In the genomic region with DNA sequence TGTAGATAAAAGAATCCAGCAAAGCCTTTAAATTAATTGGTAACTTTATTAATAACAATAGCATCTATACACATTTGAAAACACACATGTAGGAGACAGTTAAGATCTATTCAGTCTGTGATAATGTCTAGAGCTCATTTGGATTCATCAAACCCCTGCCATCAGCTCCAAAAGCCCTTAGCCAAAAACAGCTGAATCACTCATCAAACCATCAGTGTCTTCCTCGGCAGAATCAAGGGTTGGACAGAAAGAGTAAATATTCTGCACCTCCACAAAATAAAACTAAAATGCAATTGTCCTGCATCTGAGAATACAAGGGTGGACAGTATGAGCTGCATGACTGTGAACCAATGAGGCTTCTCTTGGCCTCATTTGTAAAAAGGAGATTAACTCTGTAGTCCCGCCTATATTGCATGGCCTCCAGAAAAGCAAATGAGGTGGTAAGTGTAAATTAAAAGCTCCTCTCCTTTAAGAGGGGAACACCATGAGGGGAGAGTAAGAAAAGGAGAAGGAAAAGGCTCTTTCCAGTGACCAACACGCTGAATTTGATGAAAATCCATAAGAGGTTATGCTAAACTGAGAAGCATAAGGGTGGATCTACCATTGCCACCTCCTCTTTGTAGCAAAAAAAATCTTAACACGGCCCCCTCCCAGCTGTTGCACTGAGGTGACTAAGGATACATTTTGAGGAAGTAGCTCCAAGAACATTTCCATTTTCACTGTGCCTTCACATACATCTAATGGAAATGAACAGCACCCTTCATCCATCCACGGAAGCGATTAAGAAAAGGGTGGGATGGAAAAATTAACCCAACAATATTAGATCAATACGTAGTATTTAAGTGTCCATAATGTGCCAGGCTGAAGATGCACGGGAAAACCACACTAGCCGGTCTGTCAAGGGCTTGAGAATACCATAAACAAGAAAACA, we compare ENCODE assay signal across 8 cellular contexts. TPM values are rescaled to one million over a fixed set of nuclear protein-coding genes. Genes with fewer than 3 reads are reported as not detected.
DNase-seq lines count a peak whose midpoint lies in the region; ATAC-seq, FAIRE-seq and TF ChIP-seq lines count a peak whose summit lies in the region.

No MANE protein-coding gene starts in this region.

- DNase-seq in DMS 273 (lab: John Stamatoyannopoulos, UW; ENCODE audit: unreplicated experiment) = peak; percentile 83
- peak; percentile 30 for DNase-seq in IMR-90
- peak; percentile 49 for DNase-seq in OCI-M2 (lab: John Stamatoyannopoulos, UW; ENCODE audit: unreplicated experiment)
- DNase-seq in effector memory CD4-positive, alpha-beta T cell = no peak
- no peak for DNase-seq in neuronal stem cell (ENCODE audit: low spot score)
- DNase-seq in GM19239 (ENCODE audit: insufficient read length, low spot score) = no peak

- TF ChIP-seq RAD21 in IMR-90 (IDR thresholded peaks at IDR 0.05; ENCODE audit: low read length) = no peak

- no peaks in the 10 kb centered on the region for H3K9me1 ChIP-seq in IMR-90 (ENCODE audit: insufficient read depth, low read length)

- no peak overlapping the region; the same call in 1 of the 2 replicates for H3K18ac ChIP-seq in IMR-90 (ENCODE audit: low read depth, low read length)
- no peak overlapping the region for H3K18ac ChIP-seq in neuronal stem cell (ENCODE audit: low read length)

- no peak overlapping the region for H2BK12ac ChIP-seq in neuronal stem cell (ENCODE audit: low read length)

- H2AFZ ChIP-seq in IMR-90 (replicated peaks; ENCODE audit: low read length, poor library complexity) (peak overlapping the region; percentile 54), neuronal stem cell (ENCODE audit: low read length) (no peak overlapping the region)

- TF ChIP-seq CTCF in IMR-90 (conservative IDR thresholded peaks at IDR 0.05; ENCODE audit: low read depth, low read length) = no peak

- H3K4me2 ChIP-seq in IMR-90 (ENCODE audit: low read depth, low read length) = peak overlapping the region; percentile 97
- H3K4me2 ChIP-seq in neuronal stem cell (ENCODE audit: insufficient read depth, low read length, poor library complexity, severe bottlenecking) = peak overlapping the region; percentile 79

- no CpG with 5 or more reads among the region's 9 CpGs for WGBS in IMR-90 (ENCODE audit: extremely low coverage in 2 of 2, insufficient read length in 1 of 2), 2 experiments
- WGBS in neuronal stem cell (ENCODE audit: extremely low coverage in 2 of 2, insufficient read length in 2 of 2, insufficient replicate concordance in 1 of 2), 2 donors = no CpG with 5 or more reads among the region's 9 CpGs

- H3K9me3 ChIP-seq in IMR-90 (ENCODE audit: control insufficient read depth, insufficient read depth, low read length) (no peaks in the 10 kb centered on the region), neuronal stem cell (replicated peaks in 1 of 2; ENCODE audit: control insufficient read depth in 2 of 2, insufficient read depth in 1 of 2, low read depth in 1 of 2, low read length in 2 of 2) (no peaks in the 10 kb centered on the region)
- no peaks in the 10 kb centered on the region for H3K9me3 ChIP-seq in effector memory CD4-positive, alpha-beta T cell (ENCODE audit: control insufficient read depth, low read length)

- H4K8ac ChIP-seq in IMR-90 (ENCODE audit: low read depth in 2 of 2, low read length in 2 of 2) (peak overlapping the region; percentile 10 to 17; a peak in 3 of 4 replicates), neuronal stem cell (ENCODE audit: low read depth, low read length) (no peak overlapping the region)

- H4K5ac ChIP-seq in IMR-90 (ENCODE audit: low read depth, low read length) = no peak overlapping the region

- no peak for TF ChIP-seq POLR2A in IMR-90 (IDR thresholded peaks at IDR 0.05; ENCODE audit: low read depth, low read length)

- H3K23ac ChIP-seq in IMR-90 (ENCODE audit: low read depth, low read length) (peak overlapping the region; percentile 8), neuronal stem cell (ENCODE audit: low read depth, low read length, poor library complexity) (no peak overlapping the region)

- H2AK5ac ChIP-seq in IMR-90 (ENCODE audit: low read depth, low read length) = 0 out of 2 replicates have a peak overlapping the region, but pooled peaks have one; percentile 33
- no peak overlapping the region for H2AK5ac ChIP-seq in neuronal stem cell (ENCODE audit: low read depth, low read length)

- H3K4ac ChIP-seq in IMR-90 (ENCODE audit: low read depth, low read length) (peak overlapping the region; percentile 9), neuronal stem cell (ENCODE audit: low read length) (no peak overlapping the region)

- H2BK15ac ChIP-seq in IMR-90 (ENCODE audit: low read depth, low read length) (no peak overlapping the region), neuronal stem cell (ENCODE audit: low read length) (no peak overlapping the region)

- H3K4me3 ChIP-seq in IMR-90 (ENCODE audit: insufficient read depth, low read depth, low read length) (peak overlapping the region; percentile 47), neuronal stem cell (ENCODE audit: low read length in 2 of 2) (peak overlapping the region; percentile 76 to 86)
- H3K4me3 ChIP-seq in effector memory CD4-positive, alpha-beta T cell (ENCODE audit: insufficient read depth, low read depth, low read length, poor library complexity, severe bottlenecking) = peak overlapping the region; percentile 66

- H2AK9ac ChIP-seq in IMR-90 (replicated peaks; ENCODE audit: low read depth, low read length, poor library complexity) = peak overlapping the region; percentile 0

- BruUV-seq in IMR-90 (replicated peaks; lab: Mats Ljungman, UMichigan) = no TSS peak

- intact Hi-C loops in IMR-90 (cut with micrococcal nuclease) = no loop called here

- in situ Hi-C loops in IMR-90 (cut with MboI; ENCODE audit: low sequenced_read_pairs) = no loop called here

- 0 out of 2 replicates have a peak overlapping the region, but pooled peaks have one; percentile 9 for H2BK20ac ChIP-seq in IMR-90 (ENCODE audit: low read depth, low read length)

- no peak for FAIRE-seq in GM19239 (lab: Jason Lieb, UNC)

- peak overlapping the region; percentile 71 for H3K56ac ChIP-seq in IMR-90 (ENCODE audit: extremely low read depth, insufficient read depth, low read length)

- H3K27ac ChIP-seq in IMR-90 (ENCODE audit: insufficient read depth, low read length) (peak overlapping the region; percentile 65), neuronal stem cell (replicated peaks; ENCODE audit: low read length) (peak overlapping the region; percentile 3)
- peak overlapping the region; percentile 81 for H3K27ac ChIP-seq in effector memory CD4-positive, alpha-beta T cell (ENCODE audit: insufficient read depth, low read length, poor library complexity, severe bottlenecking)

- CTCF ChIA-PET in IMR-90 (lab: Yijun Ruan, JAX) = interaction anchor here (0.5 kb wide), 1 partner anchor 180 kb away, joined by 3 read pairs; no protein-coding TSS in a partner anchor

- peaks cover 15% of the 10 kb centered on the region for H4K20me1 ChIP-seq in IMR-90 (ENCODE audit: insufficient read depth, low read length)

- H3K4me1 ChIP-seq in IMR-90 (ENCODE audit: control insufficient read depth, insufficient read depth, low read length) (peaks cover 3% of the 10 kb centered on the region; the same call in 1 of the 2 replicates), neuronal stem cell (ENCODE audit: control insufficient read depth in 2 of 2, insufficient read depth in 1 of 2, low read depth in 1 of 2, low read length in 2 of 2) (peaks cover 4 to 14% of the 10 kb centered on the region in 2 donors)
- H3K4me1 ChIP-seq in effector memory CD4-positive, alpha-beta T cell (ENCODE audit: control insufficient read depth, insufficient read depth, low read length, poor library complexity, severe bottlenecking) = peaks cover 6% of the 10 kb centered on the region

- H3K36me3 ChIP-seq in IMR-90 (ENCODE audit: control insufficient read depth, insufficient read depth, low read length) (no peaks in the 10 kb centered on the region), neuronal stem cell (replicated peaks in 1 of 2; ENCODE audit: control insufficient read depth in 2 of 2, insufficient read depth in 2 of 2, low read length in 2 of 2) (no peaks in the 10 kb centered on the region)
- H3K36me3 ChIP-seq in effector memory CD4-positive, alpha-beta T cell (ENCODE audit: control insufficient read depth, insufficient read depth, low read length) = no peaks in the 10 kb centered on the region

- H2BK120ac ChIP-seq in IMR-90 (ENCODE audit: low read depth, low read length) = 0 out of 2 replicates have a peak overlapping the region, but pooled peaks have one; percentile 1
- no peak overlapping the region for H2BK120ac ChIP-seq in neuronal stem cell (ENCODE audit: low read depth, low read length)

- H3K14ac ChIP-seq in IMR-90 (replicated peaks; ENCODE audit: low read depth, low read length) (peak overlapping the region; percentile 54), neuronal stem cell (ENCODE audit: low read length) (no peak overlapping the region)

- H3K9ac ChIP-seq in IMR-90 (ENCODE audit: low read depth, low read length) = peak overlapping the region; percentile 64
- H3K9ac ChIP-seq in neuronal stem cell (ENCODE audit: low read depth, low read length, poor library complexity) = no peak overlapping the region

- POLR2A ChIA-PET in IMR-90 (lab: Charles Lee; ENCODE audit: unreplicated experiment) = no interaction called here

- dilution Hi-C loops in IMR-90 (cut with HindIII; ENCODE audit: low sequenced_read_pairs, unreplicated experiment) = no loop called here

- ATAC-seq in IMR-90 (ENCODE audit: low read depth) = no peak
- no peak for ATAC-seq in GM18519 (IDR thresholded peaks at IDR 0.05; ENCODE audit: low FRiP score, unreplicated experiment)
- no peak for ATAC-seq in GM21515 (IDR thresholded peaks at IDR 0.05; ENCODE audit: unreplicated experiment)

- H4K91ac ChIP-seq in IMR-90 (ENCODE audit: insufficient read depth, low read depth, low read length) (peak overlapping the region; percentile 5), neuronal stem cell (ENCODE audit: low read depth, low read length, poor library complexity) (no peak overlapping the region)

- H2BK5ac ChIP-seq in IMR-90 (ENCODE audit: low read depth, low read length, poor library complexity, severe bottlenecking) (peak overlapping the region; percentile 25), neuronal stem cell (ENCODE audit: low read length) (no peak overlapping the region)

- H3K27me3 ChIP-seq in IMR-90 (ENCODE audit: control insufficient read depth, insufficient read depth, low read length) = no peaks in the 10 kb centered on the region
- H3K27me3 ChIP-seq in effector memory CD4-positive, alpha-beta T cell (replicated peaks; ENCODE audit: control insufficient read depth, insufficient read depth, low read length, poor library complexity, severe bottlenecking) = no peaks in the 10 kb centered on the region
- no peaks in the 10 kb centered on the region for H3K27me3 ChIP-seq in neuronal stem cell (ENCODE audit: control insufficient read depth in 3 of 3, insufficient read depth in 3 of 3, low read depth in 1 of 3, low read length in 3 of 3)

- peaks cover 3 to 19% of the 10 kb centered on the region in 2 experiments for H3K79me1 ChIP-seq in IMR-90 (ENCODE audit: low read depth in 1 of 2, low read length in 2 of 2)
- H3K79me1 ChIP-seq in neuronal stem cell (ENCODE audit: low read depth, low read length) = no peaks in the 10 kb centered on the region

RNA-seq across cellular contexts. Expression of a gene that starts 14.7 kb away (rescaled TPM):
- 3.4 and 4.4 TPM in 2 replicates for total RNA-seq in IMR-90 (2012; rRNA removed)
- polyA plus RNA-seq in IMR-90 (2012; rRNA removed) = 12.6 and 14.2 TPM in 2 replicates
- 19.5 and 20.0 TPM in 2 replicates for polyA plus RNA-seq in IMR-90 (2012; cell fraction: cytosol; rRNA removed)
- 14.7 and 18.9 TPM in 2 replicates for polyA plus RNA-seq in IMR-90 (2012; cell fraction: nucleus; rRNA removed; ENCODE audit: low replicate concordance)
- polyA plus RNA-seq in neuronal stem cell (2013, experiment 1 of 2) = 9.8 TPM
- polyA plus RNA-seq in neuronal stem cell (2013, experiment 2 of 2) = 9.9 TPM

RNA-seq across cellular contexts. Expression of a gene that starts 32.9 kb away (rescaled TPM):
- total RNA-seq in IMR-90 (2012; rRNA removed) = 15.4 and 16.4 TPM in 2 replicates
- polyA plus RNA-seq in IMR-90 (2012; rRNA removed) = 18.1 and 19.6 TPM in 2 replicates
- polyA plus RNA-seq in IMR-90 (2012; cell fraction: cytosol; rRNA removed) = 14.5 and 15.6 TPM in 2 replicates
- polyA plus RNA-seq in IMR-90 (2012; cell fraction: nucleus; rRNA removed; ENCODE audit: low replicate concordance) = 22.0 and 25.1 TPM in 2 replicates
- polyA plus RNA-seq in neuronal stem cell (2013, experiment 1 of 2) = 34.2 TPM
- polyA plus RNA-seq in neuronal stem cell (2013, experiment 2 of 2) = 35.2 TPM

RNA-seq across cellular contexts. Expression of a gene that starts 42.9 kb away (rescaled TPM):
- total RNA-seq in IMR-90 (2012; rRNA removed) = 6.6 and 11.4 TPM in 2 replicates
- 62.6 and 64.4 TPM in 2 replicates for polyA plus RNA-seq in IMR-90 (2012; rRNA removed)
- 29.9 and 58.3 TPM in 2 replicates for polyA plus RNA-seq in IMR-90 (2012; cell fraction: cytosol; rRNA removed)
- polyA plus RNA-seq in IMR-90 (2012; cell fraction: nucleus; rRNA removed; ENCODE audit: low replicate concordance) = 49.8 and 67.0 TPM in 2 replicates
- 62.5 TPM for polyA plus RNA-seq in neuronal stem cell (2013, experiment 1 of 2)
- 63.2 TPM for polyA plus RNA-seq in neuronal stem cell (2013, experiment 2 of 2)

RNA-seq across cellular contexts. Expression of a gene that starts 52.0 kb away (rescaled TPM):
- 1.7 and 2.0 TPM in 2 replicates for total RNA-seq in IMR-90 (2012; rRNA removed)
- polyA plus RNA-seq in IMR-90 (2012; rRNA removed) = 14.3 and 14.6 TPM in 2 replicates
- 4.5 and 6.0 TPM in 2 replicates for polyA plus RNA-seq in IMR-90 (2012; cell fraction: cytosol; rRNA removed)
- 64.8 and 76.3 TPM in 2 replicates for polyA plus RNA-seq in IMR-90 (2012; cell fraction: nucleus; rRNA removed; ENCODE audit: low replicate concordance)
- polyA plus RNA-seq in neuronal stem cell (2013, experiment 1 of 2) = 2.4 TPM
- polyA plus RNA-seq in neuronal stem cell (2013, experiment 2 of 2) = 1.9 TPM

Comparison
In these comparisons a context has a peak if more than half of its experiments do, and no peak if none do; other contexts are left out.
1. DNase-seq: peak in DMS 273 (single experiment), IMR-90 (single experiment) and OCI-M2 (single experiment); none in effector memory CD4-positive, alpha-beta T cell (0 of 3), neuronal stem cell (single experiment) and GM19239 (single experiment).
2. H3K27ac ChIP-seq: peak in every context shown above with its lines; median percentile 81 in effector memory CD4-positive, alpha-beta T cell; 65 in IMR-90; 3 in neuronal stem cell.
3. Peak in every context shown above with its lines, with median percentiles within 50 percentile points of each other: H3K4me3 ChIP-seq.